Comparison of ENCODE assay signal across 8 cellular contexts in genomic region chr4:47463235-47463956, GRCh38. TPM values are rescaled to one million over a fixed set of nuclear protein-coding genes. Genes with fewer than 3 reads are reported as not detected.
DNase-seq lines count a peak whose midpoint lies in the region; TF ChIP-seq lines count a peak whose summit lies in the region.

TSS of gene COMMD8 (minus strand) at chr4:47463702. CDS start at chr4:47463651, 51 bp downstream.

- H3K4me3 Mint-ChIP-seq in nephron = peak within 1 kb of the TSS; percentile 86 to 92 (median 90)
- H3K4me3 Mint-ChIP-seq in stimulated activated naive CD8-positive, alpha-beta T cell treated with anti-CD3 and anti-CD28 coated beads, Interleukin-15, Interleukin-2, amounts not matched to agents 100 ng/mL and 50 ng/mL, for 24 hours = peak within 1 kb of the TSS; percentile 90

- H3K4me1 ChIP-seq in HAP-1 = peaks cover 26% of the 10 kb centered on the region

- no peaks in the 10 kb centered on the region for H3K27me3 Mint-ChIP-seq in nephron (ENCODE audit: low read depth)
- no peaks in the 10 kb centered on the region for H3K27me3 Mint-ChIP-seq in stimulated activated naive CD8-positive, alpha-beta T cell treated with anti-CD3 and anti-CD28 coated beads, Interleukin-15, Interleukin-2, amounts not matched to agents 100 ng/mL and 50 ng/mL, for 24 hours

- peak within 1 kb of the TSS; percentile 54 to 91 (median 79) for H3K27ac Mint-ChIP-seq in nephron
- peak within 1 kb of the TSS; percentile 67 for H3K27ac Mint-ChIP-seq in stimulated activated naive CD8-positive, alpha-beta T cell treated with anti-CD3 and anti-CD28 coated beads, Interleukin-15, Interleukin-2, amounts not matched to agents 100 ng/mL and 50 ng/mL, for 24 hours

- H3K27me3 ChIP-seq in HAP-1 (ENCODE audit: low read depth) = no peaks in the 10 kb centered on the region
- no peaks in the 10 kb centered on the region for H3K27me3 ChIP-seq in MG63

- DNase-seq in GDM1 (lab: John Stamatoyannopoulos, UW) = peak; percentile 92
- DNase-seq in HAP-1 (ENCODE audit: low spot score in 2 of 2) = peak; percentile 95 to 98
- peak; percentile 87 for DNase-seq in MG63
- peak; percentile 53 for DNase-seq in SHP77 treated with DMSO at 0.1 percent for 48 hours (lab: John Stamatoyannopoulos, UW)
- DNase-seq in activated effector memory CD4-positive, alpha-beta T cell treated with anti-CD3 and anti-CD28 coated beads, Interleukin-2, amount 50 U/mL, for 16 hours = peak; percentile 99
- DNase-seq in fibroblast of the aortic adventitia (ENCODE audit: low read depth) = peak; percentile 96

- no peaks in the 10 kb centered on the region for H3K9me3 Mint-ChIP-seq in nephron
- no peaks in the 10 kb centered on the region for H3K9me3 Mint-ChIP-seq in stimulated activated naive CD8-positive, alpha-beta T cell treated with anti-CD3 and anti-CD28 coated beads, Interleukin-15, Interleukin-2, amounts not matched to agents 100 ng/mL and 50 ng/mL, for 24 hours

- H3K4me3 ChIP-seq in HAP-1 (peak within 1 kb of the TSS; percentile 69), MG63 (peak within 1 kb of the TSS; percentile 68), fibroblast of the aortic adventitia (ENCODE audit: low read depth, low read length) (peak within 1 kb of the TSS; percentile 95)

- TF ChIP-seq CTCF in fibroblast of the aortic adventitia (IDR thresholded peaks at IDR 0.05; ENCODE audit: insufficient read depth, low read length) (peak; percentile 44), nephron (IDR thresholded peaks at IDR 0.05; ENCODE audit: unreplicated experiment in 3 of 3) (peak; percentile 35 to 46 (median 35))

- peaks cover 26% of the 10 kb centered on the region for H3K4me1 Mint-ChIP-seq in nephron
- peaks cover 31% of the 10 kb centered on the region for H3K4me1 Mint-ChIP-seq in stimulated activated naive CD8-positive, alpha-beta T cell treated with anti-CD3 and anti-CD28 coated beads, Interleukin-15, Interleukin-2, amounts not matched to agents 100 ng/mL and 50 ng/mL, for 24 hours (ENCODE audit: low read depth)

- H3K9me3 ChIP-seq in HAP-1 = no peaks in the 10 kb centered on the region
- no peaks in the 10 kb centered on the region for H3K9me3 ChIP-seq in MG63

- H3K36me3 ChIP-seq in HAP-1 (replicated peaks) = peaks cover 9% of the 10 kb centered on the region; the same call in 1 of the 2 replicates
- no peaks in the 10 kb centered on the region for H3K36me3 ChIP-seq in MG63

- H3K36me3 Mint-ChIP-seq in nephron (ENCODE audit: low read depth) = peaks cover 20% of the 10 kb centered on the region
- peaks cover 6% of the 10 kb centered on the region for H3K36me3 Mint-ChIP-seq in stimulated activated naive CD8-positive, alpha-beta T cell treated with anti-CD3 and anti-CD28 coated beads, Interleukin-15, Interleukin-2, amounts not matched to agents 100 ng/mL and 50 ng/mL, for 24 hours (ENCODE audit: low read depth)

- in situ Hi-C loops in HAP-1 (cut with MboI; ENCODE audit: low sequenced_read_pairs) = no loop called here

RNA-seq across cellular contexts. Expression of gene COMMD8, which starts in this region (rescaled TPM):
- 24.7 and 30.2 TPM in 2 replicates for total RNA-seq in MG63 (2014; rRNA removed; shearing (Covaris generic); ENCODE audit: low replicate concordance)
- 15.5 and 43.1 TPM in 2 replicates for total RNA-seq in fibroblast of the aortic adventitia (ENCODE audit: low replicate concordance)

Comparison
In these comparisons a context has a peak if more than half of its experiments do, and no peak if none do; other contexts are left out.
1. Peak in every context shown above with its lines: DNase-seq and H3K4me3 ChIP-seq.